In genomic region chr1:55816456-55816794, GRCh38 we compare ENCODE assay signal across 12 cellular contexts.
DNase-seq lines count a peak whose midpoint lies in the region; ATAC-seq and TF ChIP-seq lines count a peak whose summit lies in the region.
"Had no signal": no experiment of that assay in that cellular context is flagged by ENCODE, and none has a peak within 500 bp of the region (broad histone marks: within the 10 kb centered on the region; RNA-seq: fewer than 3 reads in every experiment).

No MANE protein-coding gene starts in this region.

- no peak for TF ChIP-seq CTCF in right atrium auricular region (IDR thresholded peaks at IDR 0.05)
- TF ChIP-seq CTCF in hepatocyte (IDR thresholded peaks at IDR 0.05; ENCODE audit: poor library complexity), result no peak
- no peak for TF ChIP-seq CTCF in PC-9 (conservative IDR thresholded peaks at IDR 0.05)

- H3K36me3 ChIP-seq in right atrium auricular region, result no peaks in the 10 kb centered on the region
- H3K36me3 ChIP-seq in hepatocyte (replicated peaks; ENCODE audit: insufficient read depth, low read depth), result no peaks in the 10 kb centered on the region
- no peaks in the 10 kb centered on the region for H3K36me3 ChIP-seq in PC-9 (ENCODE audit: low read depth)
- H3K36me3 ChIP-seq: uterus had no signal

- H3K27ac ChIP-seq in right atrium auricular region (no peak overlapping the region), hepatocyte (peak overlapping the region; percentile 48), PC-9 (no peak overlapping the region)
- H3K27ac ChIP-seq: HL-60, uterus had no signal

- POLR2A ChIA-PET in PC-9 (lab: Charles Lee; ENCODE audit: unreplicated experiment), result no interaction called here

- DNase-seq in Right ventricle myocardium superior (no peak), right atrium auricular region (ENCODE audit: low spot score) (no peak), SW480 (ENCODE audit: low spot score) (peak; percentile 85), hepatocyte (ENCODE audit: low spot score) (no peak), stromal cell of bone marrow (ENCODE audit: low read depth) (peak; percentile 67), PC-9 (no peak)
- no peak for DNase-seq in stimulated activated naive CD4-positive, alpha-beta T cell treated with Interleukin-2 at 50 U/mL for 16 hours (lab: John Stamatoyannopoulos, UW)
- DNase-seq: NCI-H1105, small intestine, uterus had no signal

- no peaks in the 10 kb centered on the region for H3K4me1 ChIP-seq in right atrium auricular region
- H3K4me1 ChIP-seq in hepatocyte (ENCODE audit: insufficient read depth), result peaks cover 24% of the 10 kb centered on the region
- peaks cover 35% of the 10 kb centered on the region for H3K4me1 ChIP-seq in PC-9 (replicated peaks; ENCODE audit: insufficient read depth)

- no peak overlapping the region for H3K4me3 ChIP-seq in right atrium auricular region
- H3K4me3 ChIP-seq in hepatocyte, result no peak overlapping the region
- H3K4me3 ChIP-seq in PC-9, result no peak overlapping the region
- H3K4me3 ChIP-seq: uterus had no signal

- H3K27me3 ChIP-seq in right atrium auricular region (no peaks in the 10 kb centered on the region), hepatocyte (no peaks in the 10 kb centered on the region), PC-9 (ENCODE audit: insufficient read depth, low read depth) (no peaks in the 10 kb centered on the region)
- H3K27me3 ChIP-seq: uterus had no signal

- no peaks in the 10 kb centered on the region for H3K9me3 ChIP-seq in right atrium auricular region
- H3K9me3 ChIP-seq in hepatocyte (ENCODE audit: low read depth), result no peaks in the 10 kb centered on the region
- H3K9me3 ChIP-seq in PC-9 (ENCODE audit: insufficient read depth, low read depth), result peaks cover 1% of the 10 kb centered on the region; the same call in 1 of the 2 replicates
- H3K9me3 ChIP-seq: uterus had no signal

- H4K20me1 ChIP-seq in hepatocyte (ENCODE audit: insufficient read depth, poor library complexity, severe bottlenecking) (no peaks in the 10 kb centered on the region), PC-9 (ENCODE audit: insufficient read depth) (no peaks in the 10 kb centered on the region)

- CTCF ChIA-PET in PC-9 (lab: Charles Lee), result no interaction called here

- H3F3A ChIP-seq in PC-9 (ENCODE audit: insufficient read depth, low read depth), result peaks cover 21% of the 10 kb centered on the region

- H3K9me2 ChIP-seq in hepatocyte (replicated peaks; ENCODE audit: insufficient read depth) (no peaks in the 10 kb centered on the region), PC-9 (ENCODE audit: insufficient read depth) (no peaks in the 10 kb centered on the region)

- BruUV-seq in PC-9 (replicated peaks; lab: Mats Ljungman, UMichigan), result no TSS peak

- H2AFZ ChIP-seq in hepatocyte (no peak overlapping the region), PC-9 (no peak overlapping the region)

- H3K79me2 ChIP-seq in hepatocyte (no peaks in the 10 kb centered on the region), PC-9 (ENCODE audit: low read depth) (no peaks in the 10 kb centered on the region)

- no peak overlapping the region for H3K4me2 ChIP-seq in hepatocyte
- no peak overlapping the region for H3K4me2 ChIP-seq in PC-9

- ATAC-seq in Right ventricle myocardium superior (ENCODE audit: poor library complexity) (peak; percentile 22), GM19324 (IDR thresholded peaks at IDR 0.05; ENCODE audit: low FRiP score, unreplicated experiment) (no peak)

- intact Hi-C loops in Right ventricle myocardium superior (cut with DNase I) (no loop called here), PC-9 (cut with micrococcal nuclease; ENCODE audit: unreplicated experiment) (no loop called here)

Comparison
In these comparisons a context has a peak if more than half of its experiments do, and no peak if none do; other contexts are left out.
1. DNase-seq: peak in SW480 (single experiment) and stromal cell of bone marrow (single experiment); none in Right ventricle myocardium superior (single experiment), right atrium auricular region (single experiment), hepatocyte (single experiment), PC-9 (0 of 2) and stimulated activated naive CD4-positive, alpha-beta T cell treated with Interleukin-2 at 50 U/mL for 16 hours (single experiment).